Comparison of ENCODE assay signal across 18 cellular contexts in the genomic region with DNA sequence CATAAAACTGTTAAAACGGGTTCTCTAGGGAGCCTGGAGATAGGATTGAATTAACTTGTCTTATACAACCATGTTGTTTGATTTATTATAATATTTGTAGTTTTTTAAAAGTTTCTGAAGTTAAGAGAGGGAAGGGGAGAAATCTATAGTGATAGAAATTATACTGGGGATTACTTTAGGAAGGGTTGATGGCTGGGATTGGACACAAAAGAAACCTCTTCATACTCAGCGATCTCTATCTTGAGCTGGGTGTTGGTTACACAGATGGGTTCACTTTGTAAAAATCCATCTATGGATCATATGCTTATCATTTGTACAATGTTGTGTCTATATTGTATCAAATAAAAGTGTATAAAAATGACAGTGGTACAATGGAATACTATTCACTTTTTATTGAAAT.
"Had no signal": no experiment of that assay in that cellular context is flagged by ENCODE, and none has a peak within 500 bp of the region (broad histone marks: within the 10 kb centered on the region; RNA-seq: fewer than 3 reads in every experiment).

No MANE protein-coding gene starts in this region.

- H3K36me3 ChIP-seq: esophagus squamous epithelium, right atrium auricular region, suprapubic skin, vagina had no signal

- H3K27ac Mint-ChIP-seq: activated naive CD4-positive, alpha-beta T cell treated with anti-CD3 and anti-CD28 coated beads, Interleukin-2, amount 50 U/mL, for 72 hours; dendritic cell treated with granulocyte-macrophage colony-stimulating factor and Interleukin-4, amounts not matched to agents 40 ng/mL and 50 ng/mL, for 4 days; stimulated activated naive CD8-positive, alpha-beta T cell treated with anti-CD3 and anti-CD28 coated beads, Interleukin-15, amount 100 ng/mL, for 72 hours had no signal

- H3K9me3 ChIP-seq: esophagus squamous epithelium, right atrium auricular region, suprapubic skin, vagina had no signal

- H3K27ac ChIP-seq: esophagus squamous epithelium, right atrium auricular region, skin epidermis, suprapubic skin, vagina had no signal

- DNase-seq: activated CD4-positive, alpha-beta T cell treated with anti-CD3 and anti-CD28 coated beads, Interleukin-2, amount 50 U/mL, for 4 hours; activated gamma-delta T cell treated with Interleukin-2 at 50 U/mL for 16 hours; activated T-cell treated with anti-CD3 and anti-CD28 coated beads, Interleukin-2, amount 50 U/mL, for 72 hours; effector CD8-positive, alpha-beta T cell; esophagus squamous epithelium; hippocampal formation; left cardiac atrium; nephron progenitor cell; stimulated activated CD4-positive, alpha-beta T cell treated with anti-CD3 and anti-CD28 coated beads, Interleukin-15, amount 100 ng/mL, for 24 hours; stimulated activated CD4-positive, alpha-beta T cell treated with anti-CD3 and anti-CD28 coated beads, Interleukin-2, amount 100 ng/mL, for 48 hours; stimulated activated naive CD8-positive, alpha-beta T cell treated with anti-CD3 and anti-CD28 coated beads, Interleukin-15, amount 100 ng/mL, for 72 hours; T-helper 2 cell had no signal

- ATAC-seq: activated naive CD4-positive, alpha-beta T cell treated with anti-CD3 and anti-CD28 coated beads, Interleukin-2, amount 50 U/mL, for 72 hours; activated T-cell treated with anti-CD3 and anti-CD28 coated beads, Interleukin-2, amount 50 U/mL, for 72 hours; left cardiac atrium; stimulated activated naive CD8-positive, alpha-beta T cell treated with anti-CD3 and anti-CD28 coated beads, Interleukin-15, amount 100 ng/mL, for 72 hours had no signal

- H3K4me3 Mint-ChIP-seq: dendritic cell treated with granulocyte-macrophage colony-stimulating factor and Interleukin-4, amounts not matched to agents 40 ng/mL and 50 ng/mL, for 4 days had no signal

- H3K27me3 ChIP-seq: esophagus squamous epithelium, right atrium auricular region, suprapubic skin, vagina had no signal

- H3K9me3 Mint-ChIP-seq: activated naive CD4-positive, alpha-beta T cell treated with anti-CD3 and anti-CD28 coated beads, Interleukin-2, amount 50 U/mL, for 72 hours; activated T-cell treated with anti-CD3 and anti-CD28 coated beads, Interleukin-2, amount 50 U/mL, for 72 hours; dendritic cell treated with granulocyte-macrophage colony-stimulating factor and Interleukin-4, amounts not matched to agents 40 ng/mL and 50 ng/mL, for 4 days; nephron progenitor cell; stimulated activated naive CD8-positive, alpha-beta T cell treated with anti-CD3 and anti-CD28 coated beads, Interleukin-15, amount 100 ng/mL, for 72 hours had no signal

- H3K27me3 Mint-ChIP-seq: dendritic cell treated with granulocyte-macrophage colony-stimulating factor and Interleukin-4, amounts not matched to agents 40 ng/mL and 50 ng/mL, for 4 days; stimulated activated naive CD8-positive, alpha-beta T cell treated with anti-CD3 and anti-CD28 coated beads, Interleukin-15, amount 100 ng/mL, for 72 hours had no signal

- H3K4me3 ChIP-seq: esophagus squamous epithelium, right atrium auricular region, skin epidermis, suprapubic skin, vagina had no signal
